ENCODE assay signal across 24 cellular contexts in genomic region chr1:20685739-20686138, GRCh38. TPM values are rescaled to one million over a fixed set of nuclear protein-coding genes. Genes with fewer than 3 reads are reported as not detected.
DNase-seq lines count a peak whose midpoint lies in the region; TF ChIP-seq lines count a peak whose summit lies in the region.
"Had no signal": no experiment of that assay in that cellular context is flagged by ENCODE, and none has a peak within 500 bp of the region (broad histone marks: within the 10 kb centered on the region; RNA-seq: fewer than 3 reads in every experiment).

No MANE protein-coding gene starts in this region.

- TF ChIP-seq POLR2A in adrenal gland (IDR thresholded peaks at IDR 0.05) (no peak), tibial nerve (IDR thresholded peaks at IDR 0.05) (no peak)

- H3K18ac ChIP-seq in neuronal stem cell (ENCODE audit: low read length), result no peak overlapping the region

- peak overlapping the region; percentile 82 for H2BK5ac ChIP-seq in neuronal stem cell (ENCODE audit: low read length)

- no peaks in the 10 kb centered on the region for H3K4me1 Mint-ChIP-seq in activated CD4-positive, alpha-beta memory T cell treated with anti-CD3 and anti-CD28 coated beads, Interleukin-2, amount 10 ng/mL, durations not matched to agents 7 days and 5 days
- no peaks in the 10 kb centered on the region for H3K4me1 Mint-ChIP-seq in Calu3 (ENCODE audit: low read depth, unreplicated experiment)
- H3K4me1 Mint-ChIP-seq: natural killer cell had no signal

- no peaks in the 10 kb centered on the region for H3K36me3 ChIP-seq in adrenal gland (replicated peaks in 1 of 2)
- H3K36me3 ChIP-seq in left ventricle myocardium inferior, result no peaks in the 10 kb centered on the region
- H3K36me3 ChIP-seq in neuronal stem cell (replicated peaks in 1 of 2; ENCODE audit: control insufficient read depth in 2 of 2, insufficient read depth in 2 of 2, low read length in 2 of 2), result peaks cover 0 to 5% of the 10 kb centered on the region in 2 donors
- H3K36me3 ChIP-seq in tibial nerve, result no peaks in the 10 kb centered on the region

- H3K27me3 Mint-ChIP-seq in activated CD4-positive, alpha-beta memory T cell treated with anti-CD3 and anti-CD28 coated beads, Interleukin-2, amount 10 ng/mL, durations not matched to agents 7 days and 5 days, result peaks cover 32% of the 10 kb centered on the region
- peaks cover 42% of the 10 kb centered on the region for H3K27me3 Mint-ChIP-seq in Calu3 (ENCODE audit: unreplicated experiment)

- no peak overlapping the region for H4K8ac ChIP-seq in neuronal stem cell (ENCODE audit: low read depth, low read length)

- H2BK12ac ChIP-seq in neuronal stem cell (ENCODE audit: low read length), result no peak overlapping the region

- peak overlapping the region; percentile 18 for H2AFZ ChIP-seq in neuronal stem cell (ENCODE audit: low read length)

- 80 to 88% (median 84%) methylated on average over 10 to 12 of the region's 12 CpGs for WGBS in adrenal gland, 4 donors
- no CpG with 5 or more reads among the region's 12 CpGs for WGBS in neuronal stem cell (ENCODE audit: extremely low coverage in 2 of 2, insufficient read length in 2 of 2, insufficient replicate concordance in 1 of 2), 2 donors
- WGBS in tibial nerve, 2 donors, result 70 to 75% methylated on average over 12 of the region's 12 CpGs

- H3K4me3 ChIP-seq in adrenal gland, result peak overlapping the region in 1 of 4 donors; percentile 46
- H3K4me3 ChIP-seq in left ventricle myocardium inferior, result peak overlapping the region; percentile 67
- no peak overlapping the region for H3K4me3 ChIP-seq in neuronal stem cell (ENCODE audit: low read length in 2 of 2)
- no peak overlapping the region for H3K4me3 ChIP-seq in tibial nerve
- H3K4me3 ChIP-seq: GM12878 had no signal

- no peak overlapping the region for H3K14ac ChIP-seq in neuronal stem cell (ENCODE audit: low read length)

- H2BK15ac ChIP-seq in neuronal stem cell (ENCODE audit: low read length), result no peak overlapping the region

- intact Hi-C loops in adrenal gland (cut with DNase I), result no loop called here
- intact Hi-C loops in left ventricle myocardium inferior (cut with micrococcal nuclease), result no loop called here
- intact Hi-C loops in Calu3 (cut with micrococcal nuclease; ENCODE audit: unreplicated experiment), result no loop called here

- H3K4me1 ChIP-seq in adrenal gland (replicated peaks in 1 of 2), result peaks cover 19 to 30% of the 10 kb centered on the region in 2 donors
- peaks cover 48% of the 10 kb centered on the region for H3K4me1 ChIP-seq in left ventricle myocardium inferior
- H3K4me1 ChIP-seq in neuronal stem cell (ENCODE audit: control insufficient read depth in 2 of 2, insufficient read depth in 1 of 2, low read depth in 1 of 2, low read length in 2 of 2), result no peaks in the 10 kb centered on the region
- peaks cover 0 to 13% (median 0%) of the 10 kb centered on the region in 4 donors for H3K4me1 ChIP-seq in tibial nerve

- TF ChIP-seq EP300 in tibial nerve (IDR thresholded peaks at IDR 0.05), result no peak

- peak overlapping the region; percentile 21 for H3K9ac ChIP-seq in neuronal stem cell (ENCODE audit: low read depth, low read length, poor library complexity)
- H3K9ac ChIP-seq: KMS-11 had no signal

- H3K4me3 Mint-ChIP-seq in activated CD4-positive, alpha-beta memory T cell treated with anti-CD3 and anti-CD28 coated beads, Interleukin-2, amount 10 ng/mL, durations not matched to agents 7 days and 5 days, result no peak overlapping the region
- no peak overlapping the region for H3K4me3 Mint-ChIP-seq in Calu3 (ENCODE audit: low read depth, unreplicated experiment)
- H3K4me3 Mint-ChIP-seq: activated naive CD8-positive, alpha-beta T cell treated with anti-CD3 and anti-CD28 coated beads, Interleukin-2, amount 10 ng/mL, durations not matched to agents 7 days and 5 days; activated T-cell treated with anti-CD3 and anti-CD28 coated beads, Interleukin-2, amount 50 U/mL, for 72 hours; natural killer cell had no signal

- TF ChIP-seq CTCF in adrenal gland (IDR thresholded peaks at IDR 0.05) (no peak), left ventricle myocardium inferior (IDR thresholded peaks at IDR 0.05; ENCODE audit: borderline replicate concordance) (no peak), tibial nerve (IDR thresholded peaks at IDR 0.05) (no peak), Calu3 (IDR thresholded peaks at IDR 0.05; ENCODE audit: unreplicated experiment) (no peak)

- H3K9me3 Mint-ChIP-seq in activated CD4-positive, alpha-beta memory T cell treated with anti-CD3 and anti-CD28 coated beads, Interleukin-2, amount 10 ng/mL, durations not matched to agents 7 days and 5 days, result no peaks in the 10 kb centered on the region
- H3K9me3 Mint-ChIP-seq in Calu3 (ENCODE audit: low read depth, unreplicated experiment), result no peaks in the 10 kb centered on the region
- H3K9me3 Mint-ChIP-seq: activated naive CD8-positive, alpha-beta T cell treated with anti-CD3 and anti-CD28 coated beads, Interleukin-2, amount 10 ng/mL, durations not matched to agents 7 days and 5 days; activated T-cell treated with anti-CD3 and anti-CD28 coated beads, Interleukin-2, amount 50 U/mL, for 72 hours; natural killer cell had no signal

- POLR2A ChIA-PET in activated CD4-positive, alpha-beta memory T cell treated with anti-CD3 and anti-CD28 coated beads, Interleukin-2, amount 10 ng/mL, durations not matched to agents 7 days and 5 days (lab: Charles Lee), result no interaction called here

- H3K27ac ChIP-seq in adrenal gland (peak overlapping the region in 4 of 5 donors; percentile 26 to 89 (median 83)), left ventricle myocardium inferior (replicated peaks) (peak overlapping the region; percentile 94), neuronal stem cell (replicated peaks; ENCODE audit: low read length) (no peak overlapping the region), tibial nerve (peak overlapping the region in 3 of 4 donors; percentile 32 to 70 (median 43))
- H3K27ac ChIP-seq: KMS-11 had no signal

- H3K36me3 Mint-ChIP-seq in activated CD4-positive, alpha-beta memory T cell treated with anti-CD3 and anti-CD28 coated beads, Interleukin-2, amount 10 ng/mL, durations not matched to agents 7 days and 5 days (ENCODE audit: low read depth), result no peaks in the 10 kb centered on the region
- no peaks in the 10 kb centered on the region for H3K36me3 Mint-ChIP-seq in Calu3 (ENCODE audit: insufficient read depth, unreplicated experiment)
- H3K36me3 Mint-ChIP-seq: activated naive CD8-positive, alpha-beta T cell treated with anti-CD3 and anti-CD28 coated beads, Interleukin-2, amount 10 ng/mL, durations not matched to agents 7 days and 5 days; natural killer cell had no signal

- no peak overlapping the region for H3K27ac Mint-ChIP-seq in activated CD4-positive, alpha-beta memory T cell treated with anti-CD3 and anti-CD28 coated beads, Interleukin-2, amount 10 ng/mL, durations not matched to agents 7 days and 5 days
- H3K27ac Mint-ChIP-seq in Calu3 (ENCODE audit: unreplicated experiment), result no peak overlapping the region
- H3K27ac Mint-ChIP-seq: activated naive CD8-positive, alpha-beta T cell treated with anti-CD3 and anti-CD28 coated beads, Interleukin-2, amount 10 ng/mL, durations not matched to agents 7 days and 5 days; activated T-cell treated with anti-CD3 and anti-CD28 coated beads, Interleukin-2, amount 50 U/mL, for 72 hours; natural killer cell had no signal

- H3K27me3 ChIP-seq in adrenal gland, result no peaks in the 10 kb centered on the region
- H3K27me3 ChIP-seq in left ventricle myocardium inferior (ENCODE audit: low read depth), result no peaks in the 10 kb centered on the region
- H3K27me3 ChIP-seq in neuronal stem cell (ENCODE audit: control insufficient read depth in 3 of 3, insufficient read depth in 3 of 3, low read depth in 1 of 3, low read length in 3 of 3), result no peaks in the 10 kb centered on the region
- no peaks in the 10 kb centered on the region for H3K27me3 ChIP-seq in tibial nerve

- no peak overlapping the region for H2BK120ac ChIP-seq in neuronal stem cell (ENCODE audit: low read depth, low read length)

- H2AK5ac ChIP-seq in neuronal stem cell (ENCODE audit: low read depth, low read length), result no peak overlapping the region

- H3K9me3 ChIP-seq in adrenal gland (replicated peaks in 1 of 3) (no peaks in the 10 kb centered on the region), left ventricle myocardium inferior (replicated peaks) (no peaks in the 10 kb centered on the region), neuronal stem cell (replicated peaks in 1 of 2; ENCODE audit: control insufficient read depth in 2 of 2, insufficient read depth in 1 of 2, low read depth in 1 of 2, low read length in 2 of 2) (peaks cover 0 to 2% of the 10 kb centered on the region in 2 donors), tibial nerve (no peaks in the 10 kb centered on the region)

- CTCF ChIA-PET in activated CD4-positive, alpha-beta memory T cell treated with anti-CD3 and anti-CD28 coated beads, Interleukin-2, amount 10 ng/mL, durations not matched to agents 7 days and 5 days (lab: Charles Lee), result no interaction called here
- CTCF ChIA-PET in Calu3 (lab: Charles Lee), result no interaction called here

- H3K4ac ChIP-seq in neuronal stem cell (ENCODE audit: low read length), result no peak overlapping the region

- no peak overlapping the region for H4K91ac ChIP-seq in neuronal stem cell (ENCODE audit: low read depth, low read length, poor library complexity)

- no peak overlapping the region for H3K23ac ChIP-seq in neuronal stem cell (ENCODE audit: low read depth, low read length, poor library complexity)

- no peaks in the 10 kb centered on the region for H3K79me1 ChIP-seq in neuronal stem cell (ENCODE audit: low read depth, low read length)

- DNase-seq in adrenal gland (no peak), left ventricle myocardium inferior (no peak), neuronal stem cell (ENCODE audit: low spot score) (no peak), tibial nerve (ENCODE audit: low spot score in 2 of 2) (no peak), Calu3 (no peak)
- DNase-seq in activated CD4-positive, alpha-beta T cell treated with anti-CD3 and anti-CD28 coated beads, Interleukin-2, amount 50 U/mL, for 48 hours, result no peak
- no peak for DNase-seq in activated CD4-positive, alpha-beta T cell treated with anti-CD3 and anti-CD28 coated beads for 48 hours
- DNase-seq in activated CD4-positive, alpha-beta memory T cell treated with anti-CD3 and anti-CD28 coated beads, Interleukin-2, amount 10 ng/mL, durations not matched to agents 7 days and 5 days, result no peak
- DNase-seq: activated naive CD8-positive, alpha-beta T cell treated with anti-CD3 and anti-CD28 coated beads, Interleukin-2, amount 10 ng/mL, durations not matched to agents 7 days and 5 days; activated T-cell treated with anti-CD3 and anti-CD28 coated beads, Interleukin-2, amount 50 U/mL, for 72 hours; AML-193; GDM1; glutamatergic neuron; mesenchymal stem cell; natural killer cell; NCI-H1048; NCI-H2081; NCI-H510A; retina; SIG-M5; stimulated activated naive CD4-positive, alpha-beta T cell treated with Interleukin-2 at 50 U/mL for 16 hours had no signal

- no peak overlapping the region for H3K4me2 ChIP-seq in neuronal stem cell (ENCODE audit: insufficient read depth, low read length, poor library complexity, severe bottlenecking)
- H3K4me2 ChIP-seq: KMS-11 had no signal

- no TSS peak for BruUV-seq in Calu3 (replicated peaks; lab: Mats Ljungman, UMichigan)

RNA-seq across cellular contexts. Expression of gene DDOST, which starts 24.6 kb away (rescaled TPM):
- 100 to 1,000 TPM; 134 to 349 (median 202) TPM for total RNA-seq in adrenal gland
- polyA plus RNA-seq in adrenal gland, result 100 to 1,000 TPM; 123 to 221 (median 193) TPM
- total RNA-seq in left ventricle myocardium inferior, result 120 TPM
- polyA plus RNA-seq in neuronal stem cell (2013, experiment 1 of 2), result 115 TPM
- polyA plus RNA-seq in neuronal stem cell (2013, experiment 2 of 2), result 115 TPM
- 100 to 1,000 TPM in 2 of 4 donors, 10 to 100 TPM in 2; 79.7 to 115 (median 99.6) TPM for total RNA-seq in tibial nerve
- 100 to 1,000 TPM; 171 to 182 TPM for total RNA-seq in activated CD4-positive, alpha-beta memory T cell treated with anti-CD3 and anti-CD28 coated beads, Interleukin-2, amount 10 ng/mL, durations not matched to agents 7 days and 5 days
- 266 and 278 TPM in 2 replicates for total RNA-seq in Calu3 (2022)

RNA-seq across cellular contexts. Expression of gene KIF17, which starts 32.1 kb away (rescaled TPM):
- total RNA-seq in adrenal gland (10 to 100 TPM; 23.6 to 66.9 (median 45.1) TPM), left ventricle myocardium inferior (4.6 TPM), tibial nerve (1 to 10 TPM in 3 of 4 donors, under 1 TPM in 1; 0.59 to 4.2 (median 3.3) TPM), Calu3 (2022) (not detected in 2 replicates)
- 10 to 100 TPM; 10.7 to 22.9 (median 16.6) TPM for polyA plus RNA-seq in adrenal gland
- polyA plus RNA-seq in neuronal stem cell (2013, experiment 1 of 2), result 5.8 TPM
- 5.8 TPM for polyA plus RNA-seq in neuronal stem cell (2013, experiment 2 of 2)
- not detected for total RNA-seq in activated CD4-positive, alpha-beta memory T cell treated with anti-CD3 and anti-CD28 coated beads, Interleukin-2, amount 10 ng/mL, durations not matched to agents 7 days and 5 days
- total RNA-seq: activated naive CD8-positive, alpha-beta T cell treated with anti-CD3 and anti-CD28 coated beads, Interleukin-2, amount 10 ng/mL, durations not matched to agents 7 days and 5 days; activated T-cell treated with anti-CD3 and anti-CD28 coated beads, Interleukin-2, amount 50 U/mL, for 72 hours; natural killer cell; T-helper 1 cell treated with Interleukin-12 subunit alpha and Interleukin-12 subunit beta and Interleukin-4 antibody, amounts not matched to agents 30 ng/mL and 1 ng/mL, for 36 hours had no signal

RNA-seq across cellular contexts. Expression of gene SH2D5, which starts 46.8 kb away (rescaled TPM):
- total RNA-seq in adrenal gland (1 to 10 TPM in 1 of 8 donors, under 1 TPM in 4, not detected in 3; 0.19 to 1.9 (median 0.54) TPM), left ventricle myocardium inferior (not detected), tibial nerve (not detected), Calu3 (2022) (2.7 and 3.8 TPM in 2 replicates)
- under 1 TPM; 0.07 to 0.64 (median 0.17) TPM for polyA plus RNA-seq in adrenal gland
- 5.5 TPM for polyA plus RNA-seq in neuronal stem cell (2013, experiment 1 of 2)
- polyA plus RNA-seq in neuronal stem cell (2013, experiment 2 of 2), result 5.3 TPM
- under 1 TPM in 1 of 2 experiments, not detected in 1; 0.23 TPM for total RNA-seq in activated CD4-positive, alpha-beta memory T cell treated with anti-CD3 and anti-CD28 coated beads, Interleukin-2, amount 10 ng/mL, durations not matched to agents 7 days and 5 days
- total RNA-seq: natural killer cell had no signal

RNA-seq across cellular contexts. Expression of gene PINK1, which starts 52.5 kb away (rescaled TPM):
- total RNA-seq in adrenal gland, result 100 to 1,000 TPM; 211 to 586 (median 306) TPM
- polyA plus RNA-seq in adrenal gland, result 100 to 1,000 TPM; 109 to 146 (median 118) TPM
- total RNA-seq in left ventricle myocardium inferior, result 250 TPM
- polyA plus RNA-seq in neuronal stem cell (2013, experiment 1 of 2), result 22.0 TPM
- 19.8 TPM for polyA plus RNA-seq in neuronal stem cell (2013, experiment 2 of 2)
- total RNA-seq in tibial nerve, result 100 to 1,000 TPM in 3 of 4 donors, 10 to 100 TPM in 1; 93.9 to 134 (median 124) TPM
- total RNA-seq in activated CD4-positive, alpha-beta memory T cell treated with anti-CD3 and anti-CD28 coated beads, Interleukin-2, amount 10 ng/mL, durations not matched to agents 7 days and 5 days, result 1 to 10 TPM; 6.6 TPM
- total RNA-seq in Calu3 (2022), result 11.2 and 11.9 TPM in 2 replicates
